9 cellular contexts compared by ENCODE assay signal in genomic region chr6:105879902-105880547, GRCh38.
A peak's percentile ranks its signal among the peaks of the same experiment; 100 is the strongest.
DNase-seq lines count a peak whose midpoint lies in the region; ATAC-seq and TF ChIP-seq lines count a peak whose summit lies in the region.
"Had no signal": no experiment of that assay in that cellular context is flagged by ENCODE, and none has a peak within 500 bp of the region (broad histone marks: within the 10 kb centered on the region; RNA-seq: fewer than 3 reads in every experiment).

No MANE protein-coding gene starts in this region.

- POLR2A ChIA-PET in activated CD8-positive, alpha-beta T cell treated with anti-CD3 and anti-CD28 coated beads, Interleukin-2, amount 10 ng/mL, durations not matched to agents 7 days and 5 days (lab: Charles Lee), result no interaction called here

- no peaks in the 10 kb centered on the region for H3K79me1 ChIP-seq in H9 (ENCODE audit: insufficient read depth, low read depth, low read length, poor library complexity, severe bottlenecking)

- whole genome bisulfite sequencing in H9 (ENCODE audit: extremely low coverage, insufficient read length, low lambda C conversion rate), result no CpG with 5 or more reads among the region's 13 CpGs

- H3K4me2 ChIP-seq in H9 (ENCODE audit: insufficient read depth, insufficient read length, low read length), result no peak overlapping the region

- peak; percentile 70 for DNase-seq in GDM1 (lab: John Stamatoyannopoulos, UW)
- DNase-seq in activated CD8-positive, alpha-beta T cell treated with anti-CD3 and anti-CD28 coated beads, Interleukin-2, amount 10 ng/mL, durations not matched to agents 7 days and 5 days, result no peak
- DNase-seq in nephron progenitor cell, result no peak
- DNase-seq in HFFc6, result no peak
- no peak for DNase-seq in NCI-H187 (lab: John Stamatoyannopoulos, UW)
- DNase-seq in H9, result no peak

- H3K9me3 ChIP-seq in H9 (ENCODE audit: control insufficient read depth, low read depth, low read length), result no peaks in the 10 kb centered on the region

- H2BK12ac ChIP-seq in H9 (ENCODE audit: insufficient read length, low read depth, low read length), result no peak overlapping the region

- no peak overlapping the region for H3K27ac Mint-ChIP-seq in activated CD8-positive, alpha-beta T cell treated with anti-CD3 and anti-CD28 coated beads, Interleukin-2, amount 10 ng/mL, durations not matched to agents 7 days and 5 days
- H3K27ac Mint-ChIP-seq in nephron progenitor cell (no peak overlapping the region), HFFc6 (no peak overlapping the region), H9 (no peak overlapping the region)

- no peaks in the 10 kb centered on the region for H3K27me3 ChIP-seq in H9 (ENCODE audit: insufficient read depth, low read length)

- no peak overlapping the region for H3K14ac ChIP-seq in H9 (ENCODE audit: insufficient read depth, low read length)

- no peak overlapping the region for H3K56ac ChIP-seq in H9 (ENCODE audit: insufficient read length, low read depth, low read length)

- TF ChIP-seq CTCF in nephron progenitor cell (IDR thresholded peaks at IDR 0.05) (no peak), HFFc6 (IDR thresholded peaks at IDR 0.05) (no peak), H9 (conservative IDR thresholded peaks at IDR 0.05) (no peak)

- no peaks in the 10 kb centered on the region for H3K9me3 Mint-ChIP-seq in activated CD8-positive, alpha-beta T cell treated with anti-CD3 and anti-CD28 coated beads, Interleukin-2, amount 10 ng/mL, durations not matched to agents 7 days and 5 days (ENCODE audit: insufficient read depth)
- H3K9me3 Mint-ChIP-seq in nephron progenitor cell (no peaks in the 10 kb centered on the region), HFFc6 (no peaks in the 10 kb centered on the region), H9 (no peaks in the 10 kb centered on the region)

- H2AK5ac ChIP-seq in H9 (ENCODE audit: insufficient read length, low read length), result no peak overlapping the region

- H4K91ac ChIP-seq in H9 (ENCODE audit: insufficient read length, low read depth, low read length), result no peak overlapping the region

- no peak overlapping the region for H2BK120ac ChIP-seq in H9 (ENCODE audit: low read depth, low read length, poor library complexity, severe bottlenecking)

- no peak overlapping the region for H3K18ac ChIP-seq in H9 (ENCODE audit: insufficient read length, low read depth, low read length)

- H3T11ph ChIP-seq in H9 (ENCODE audit: low read length), result no peak overlapping the region

- H3K4me1 ChIP-seq in H9 (ENCODE audit: insufficient read depth, low read length), result no peaks in the 10 kb centered on the region

- H3K4me3 Mint-ChIP-seq in activated CD8-positive, alpha-beta T cell treated with anti-CD3 and anti-CD28 coated beads, Interleukin-2, amount 10 ng/mL, durations not matched to agents 7 days and 5 days, result peak overlapping the region; percentile 6
- H3K4me3 Mint-ChIP-seq in nephron progenitor cell (peak overlapping the region; percentile 3), HFFc6 (no peak overlapping the region), H9 (no peak overlapping the region)

- H3K36me3 Mint-ChIP-seq in activated CD8-positive, alpha-beta T cell treated with anti-CD3 and anti-CD28 coated beads, Interleukin-2, amount 10 ng/mL, durations not matched to agents 7 days and 5 days (ENCODE audit: low read depth), result no peaks in the 10 kb centered on the region
- H3K36me3 Mint-ChIP-seq in nephron progenitor cell (ENCODE audit: low read depth), result no peaks in the 10 kb centered on the region
- no peaks in the 10 kb centered on the region for H3K36me3 Mint-ChIP-seq in HFFc6 (ENCODE audit: low read depth)
- H3K36me3 Mint-ChIP-seq in H9 (ENCODE audit: insufficient read depth in 1 of 3, low read depth in 3 of 3), result no peaks in the 10 kb centered on the region

- H4K8ac ChIP-seq in H9 (replicated peaks; ENCODE audit: insufficient read length, low read depth, low read length), result no peak overlapping the region

- no peak overlapping the region for H3K23ac ChIP-seq in H9 (ENCODE audit: insufficient read length, low read depth, low read length)

- no peak overlapping the region for H3K9ac ChIP-seq in H9 (ENCODE audit: extremely low read depth, insufficient read length, low read length)

- ATAC-seq in HG03066 (IDR thresholded peaks at IDR 0.05; ENCODE audit: low read depth, unreplicated experiment) (peak; percentile 50), esophagus mucosa (no peak)
- ATAC-seq in activated CD8-positive, alpha-beta T cell treated with anti-CD3 and anti-CD28 coated beads, Interleukin-2, amount 10 ng/mL, durations not matched to agents 7 days and 5 days, result no peak

- H3K27ac ChIP-seq in H9 (ENCODE audit: insufficient read length, low read depth, low read length), result no peak overlapping the region
- H3K27ac ChIP-seq: RWPE1 had no signal

- H4K5ac ChIP-seq in H9 (ENCODE audit: insufficient read length, low read depth, low read length), result no peak overlapping the region

- no peak overlapping the region for H2BK20ac ChIP-seq in H9 (ENCODE audit: low read depth, low read length, poor library complexity, severe bottlenecking)

- no peaks in the 10 kb centered on the region for H3K23me2 ChIP-seq in H9 (ENCODE audit: insufficient read length, low read depth, low read length, poor library complexity, severe bottlenecking)

- no peak overlapping the region for H3K4ac ChIP-seq in H9 (ENCODE audit: low read depth, low read length)

- no peaks in the 10 kb centered on the region for H4K20me1 ChIP-seq in H9 (ENCODE audit: control insufficient read depth, insufficient read depth, insufficient read length)

- H3K4me1 Mint-ChIP-seq in activated CD8-positive, alpha-beta T cell treated with anti-CD3 and anti-CD28 coated beads, Interleukin-2, amount 10 ng/mL, durations not matched to agents 7 days and 5 days (ENCODE audit: low read depth), result peaks cover 10% of the 10 kb centered on the region
- H3K4me1 Mint-ChIP-seq in nephron progenitor cell (peaks cover 36% of the 10 kb centered on the region), HFFc6 (ENCODE audit: low read depth) (peaks cover 31% of the 10 kb centered on the region), H9 (peaks cover 2 to 8% of the 10 kb centered on the region in 2 experiments; a peak in 1 of 4 replicates)

- H2BK15ac ChIP-seq in H9 (ENCODE audit: low read depth, low read length), result no peak overlapping the region

- H3K79me2 ChIP-seq in H9 (ENCODE audit: insufficient read depth, low read length), result no peaks in the 10 kb centered on the region

- peaks cover 34% of the 10 kb centered on the region for H3K27me3 Mint-ChIP-seq in activated CD8-positive, alpha-beta T cell treated with anti-CD3 and anti-CD28 coated beads, Interleukin-2, amount 10 ng/mL, durations not matched to agents 7 days and 5 days (ENCODE audit: low read depth)
- H3K27me3 Mint-ChIP-seq in nephron progenitor cell (ENCODE audit: low read depth, poor library complexity) (peaks cover 4% of the 10 kb centered on the region), HFFc6 (ENCODE audit: insufficient read depth) (peaks cover 2% of the 10 kb centered on the region; the same call in 1 of the 2 replicates), H9 (ENCODE audit: low read depth) (no peaks in the 10 kb centered on the region; the same call in 1 of the 2 replicates)

- H2AFZ ChIP-seq in H9 (ENCODE audit: low read length), result no peak overlapping the region

- CTCF ChIA-PET in activated CD8-positive, alpha-beta T cell treated with anti-CD3 and anti-CD28 coated beads, Interleukin-2, amount 10 ng/mL, durations not matched to agents 7 days and 5 days (lab: Charles Lee), result interaction anchor here (0.8 kb wide), 1 partner anchor 13 kb away, joined by 3 read pairs; no protein-coding TSS in a partner anchor

- no peak overlapping the region for H2BK5ac ChIP-seq in H9 (ENCODE audit: insufficient read length, low read length)

Comparison
In these comparisons a context has a peak if more than half of its experiments do, and no peak if none do; other contexts are left out.
1. H3K4me3 Mint-ChIP-seq: peak in activated CD8-positive, alpha-beta T cell treated with anti-CD3 and anti-CD28 coated beads, Interleukin-2, amount 10 ng/mL, durations not matched to agents 7 days and 5 days (single experiment) and nephron progenitor cell (single experiment); none in HFFc6 (single experiment) and H9 (0 of 2).